1 cellular context compared by ENCODE assay signal in the genomic region with DNA sequence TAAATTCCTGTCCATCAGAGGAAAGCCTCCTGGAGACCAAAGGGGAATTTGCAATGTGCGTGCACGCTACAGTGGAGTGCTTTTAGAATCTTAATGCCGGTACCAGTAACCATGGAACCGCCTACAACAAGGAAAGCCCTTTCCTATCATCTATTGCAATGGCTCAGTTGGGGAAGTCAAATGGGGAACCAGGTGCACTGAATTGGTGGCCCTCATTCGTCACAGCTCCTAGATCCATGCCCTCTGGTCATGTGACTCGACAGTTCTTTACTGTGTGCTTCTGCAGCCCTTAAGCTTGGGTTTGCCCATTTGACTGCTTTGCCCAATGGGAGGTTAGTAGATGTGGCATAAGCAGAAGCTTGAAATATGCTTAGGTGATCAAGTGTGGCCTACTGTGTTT.
TF ChIP-seq lines count a peak whose summit lies in the region.

No MANE protein-coding gene starts in this region.

TF ChIP-seq in HepG2, 621 proteins besides CTCF, POLR2A, EP300 and RAD21 (continued from another document):
- no peak for TF ChIP-seq MLXIP (CRISPR knock-in tag; IDR thresholded peaks at IDR 0.05; ENCODE audit: borderline replicate concordance)
